ENCODE assay signal across 35 cellular contexts in the genomic region with DNA sequence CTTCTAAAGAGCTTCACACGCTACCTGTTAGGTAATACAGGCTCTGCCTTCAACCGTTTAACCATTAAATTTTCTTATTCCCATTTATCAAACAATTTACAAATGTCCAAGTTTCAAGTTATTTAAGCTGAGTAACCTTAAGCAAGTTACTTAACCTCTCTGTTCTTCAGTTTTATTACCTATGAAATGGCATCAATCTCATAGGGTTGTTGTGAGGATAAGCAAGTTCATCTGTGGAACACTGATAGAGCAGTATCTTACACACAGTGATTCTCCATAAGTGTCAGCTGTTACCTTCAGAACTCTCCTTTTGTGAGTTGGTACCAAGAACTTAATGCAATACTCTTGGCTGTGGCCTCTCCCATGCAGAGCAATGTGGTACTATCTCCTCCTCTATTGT. TPM values are rescaled to one million over a fixed set of nuclear protein-coding genes. Genes with fewer than 3 reads are reported as not detected.
"Had no signal": no experiment of that assay in that cellular context is flagged by ENCODE, and none has a peak within 500 bp of the region (broad histone marks: within the 10 kb centered on the region; RNA-seq: fewer than 3 reads in every experiment).

No MANE protein-coding gene starts in this region.

- H3K27ac ChIP-seq: adrenal gland, ascending aorta, body of pancreas, brain microvascular endothelial cell, breast epithelium, cardiac muscle cell had no signal

- H3K4me3 ChIP-seq: adrenal gland, ascending aorta, body of pancreas, breast epithelium, cardiac muscle cell had no signal

- ATAC-seq: activated naive CD4-positive, alpha-beta T cell treated with anti-CD3 and anti-CD28 coated beads, Interleukin-2, amount 50 U/mL, for 72 hours; activated naive CD8-positive, alpha-beta T cell treated with anti-CD3 and anti-CD28 coated beads, Interleukin-2, amount 50 U/mL, for 24 hours; activated T-cell treated with anti-CD3 and anti-CD28 coated beads, Interleukin-2, amount 50 U/mL, for 4 hours; activated T-cell treated with anti-CD3 and anti-CD28 coated beads, Interleukin-2, amount 50 U/mL, for 72 hours; activated T-helper 17 cell treated with anti-CD3 and anti-CD28 coated beads, Interleukin-2, amount 50 U/mL, for 72 hours; body of pancreas had no signal

- H3K9me3 ChIP-seq: adrenal gland, ascending aorta, body of pancreas, breast epithelium had no signal

- H3K27me3 ChIP-seq: adrenal gland, ascending aorta, body of pancreas, brain microvascular endothelial cell, breast epithelium, cardiac muscle cell had no signal

- H3K36me3 ChIP-seq: adrenal gland, ascending aorta, brain microvascular endothelial cell, breast epithelium, cardiac muscle cell had no signal

- DNase-seq: activated effector memory CD4-positive, alpha-beta T cell treated with anti-CD3 and anti-CD28 coated beads, Interleukin-2, amount 50 U/mL, for 16 hours; activated effector memory CD4-positive, alpha-beta T cell treated with Interleukin-2 at 50 U/mL for 16 hours; activated gamma-delta T cell; activated gamma-delta T cell treated with Interleukin-2 at 50 U/mL for 16 hours; activated naive CD4-positive, alpha-beta T cell; activated naive CD4-positive, alpha-beta T cell treated with anti-CD3 and anti-CD28 coated beads for 36 hours; activated naive CD4-positive, alpha-beta T cell treated with anti-CD3 and anti-CD28 coated beads, Interleukin-2, amount 10 ng/mL, durations not matched to agents 7 days and 5 days; activated naive CD4-positive, alpha-beta T cell treated with anti-CD3 and anti-CD28 coated beads, Interleukin-2, amount 50 U/mL, for 16 hours; activated naive CD4-positive, alpha-beta T cell treated with Interleukin-2 at 50 U/mL for 16 hours; activated naive CD8-positive, alpha-beta T cell treated with anti-CD3 and anti-CD28 coated beads for 36 hours; activated naive CD8-positive, alpha-beta T cell treated with anti-CD3 and anti-CD28 coated beads, Interleukin-2, amount 10 ng/mL, durations not matched to agents 7 days and 5 days; activated naive CD8-positive, alpha-beta T cell treated with anti-CD3 and anti-CD28 coated beads, Interleukin-2, amount 50 U/mL, for 24 hours; activated T-cell treated with anti-CD3 and anti-CD28 coated beads, Interleukin-2, amount 50 U/mL, for 24 hours; activated T-cell treated with anti-CD3 and anti-CD28 coated beads, Interleukin-2, amount 50 U/mL, for 4 hours; activated T-cell treated with anti-CD3 and anti-CD28 coated beads, Interleukin-2, amount 50 U/mL, for 48 hours; activated T-cell treated with anti-CD3 and anti-CD28 coated beads, Interleukin-2, amount 50 U/mL, for 72 hours; adrenal gland; amniotic stem cell; amygdala; anterior cingulate cortex; aorta; body of pancreas; brain microvascular endothelial cell; caudate nucleus; central memory CD4-positive, alpha-beta T cell; cerebellar nuclear complex had no signal

- FAIRE-seq: astrocyte had no signal

- H3K4me1 ChIP-seq: adrenal gland, ascending aorta, body of pancreas, breast epithelium had no signal

RNA-seq across cellular contexts. Expression of a gene that starts 40.0 kb away (rescaled TPM):
- total RNA-seq: activated naive CD4-positive, alpha-beta T cell treated with anti-CD3 and anti-CD28 coated beads for 36 hours; activated naive CD4-positive, alpha-beta T cell treated with anti-CD3 and anti-CD28 coated beads, Interleukin-2, amount 50 U/mL, for 72 hours; activated naive CD8-positive, alpha-beta T cell treated with anti-CD3 and anti-CD28 coated beads for 36 hours; activated naive CD8-positive, alpha-beta T cell treated with anti-CD3 and anti-CD28 coated beads, Interleukin-2, amount 10 ng/mL, durations not matched to agents 7 days and 5 days; activated T-cell treated with anti-CD3 and anti-CD28 coated beads, Interleukin-2, amount 50 U/mL, for 4 hours; activated T-cell treated with anti-CD3 and anti-CD28 coated beads, Interleukin-2, amount 50 U/mL, for 72 hours; activated T-helper 1 cell treated with anti-CD3 and anti-CD28 coated beads, Interleukin-12 subunit alpha, Interleukin-12 subunit beta, Interleukin-2, Interleukin-4 antibody, amounts not matched to agents 30 ng/mL and 10 ng/mL and 1 ng/mL, durations not matched to agents 14 hours and 24 hours and 36 hours; activated T-helper 17 cell treated with anti-CD3 and anti-CD28 coated beads, Interleukin-2, amount 50 U/mL, for 72 hours; activated T-helper 2 cell treated with anti-CD3 and anti-CD28 coated beads, Interferon-gamma antibody, Interleukin-2, Interleukin-4, amounts not matched to agents 10 μg/mL and 5 μg/mL and 100 μg/mL, durations not matched to agents 14 hours and 24 hours and 36 hours; chondrocyte had no signal
- polyA plus RNA-seq: aorta, cardiac muscle cell had no signal
